In the genomic region with DNA sequence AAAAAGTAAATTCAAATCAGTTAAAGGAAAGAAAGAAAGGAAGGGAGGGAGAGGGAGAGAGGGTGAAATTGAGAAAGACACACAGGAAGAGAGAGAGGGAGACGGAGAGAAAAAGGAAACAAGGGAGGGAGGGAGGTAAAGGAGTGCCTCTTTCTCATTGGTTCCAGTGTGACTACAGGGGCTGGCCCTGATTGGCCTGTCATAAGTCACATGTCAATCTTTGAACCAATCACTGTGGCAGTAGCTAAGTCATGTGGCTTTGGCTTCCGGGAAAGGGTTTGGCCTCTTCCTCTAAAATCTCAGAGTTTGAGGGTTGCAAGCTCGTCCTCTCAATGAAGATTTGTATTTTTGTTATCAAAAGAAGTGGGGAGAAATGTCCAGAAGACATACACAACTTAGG, we compare ENCODE assay signal across 14 cellular contexts.
"Had no signal": no experiment of that assay in that cellular context is flagged by ENCODE, and none has a peak within 500 bp of the region (broad histone marks: within the 10 kb centered on the region; RNA-seq: fewer than 3 reads in every experiment).

No MANE protein-coding gene starts in this region.

- H3K36me3 ChIP-seq: cardiac muscle cell, heart right ventricle, stomach had no signal

- H3K4me1 Mint-ChIP-seq: naive thymus-derived CD8-positive, alpha-beta T cell had no signal

- H3K27ac ChIP-seq: cardiac muscle cell, heart right ventricle, skin epidermis, stomach had no signal

- H3K9me3 ChIP-seq: heart right ventricle, mucosa of descending colon, stomach had no signal

- DNase-seq: activated CD4-positive, alpha-beta T cell treated with anti-CD3 and anti-CD28 coated beads for 4 hours; activated naive CD4-positive, alpha-beta T cell treated with anti-CD3 and anti-CD28 coated beads for 36 hours; foreskin melanocyte; heart right ventricle; mucosa of descending colon; naive thymus-derived CD8-positive, alpha-beta T cell; posterior cingulate gyrus; stomach had no signal

- H3K27me3 ChIP-seq: cardiac muscle cell had no signal

- ATAC-seq: heart right ventricle; left lobe of liver; mucosa of descending colon; naive thymus-derived CD8-positive, alpha-beta T cell had no signal

- H3K27ac Mint-ChIP-seq: activated naive CD4-positive, alpha-beta T cell treated with anti-CD3 and anti-CD28 coated beads for 36 hours; naive thymus-derived CD8-positive, alpha-beta T cell had no signal

- H3K4me3 ChIP-seq: cardiac muscle cell, heart right ventricle, mucosa of descending colon, skin epidermis, stomach had no signal

- FAIRE-seq: endothelial cell of umbilical vein, islet of Langerhans, urothelium cell line had no signal

- H3K4me1 ChIP-seq: heart right ventricle, stomach had no signal

- H3K4me3 Mint-ChIP-seq: activated naive CD4-positive, alpha-beta T cell treated with anti-CD3 and anti-CD28 coated beads for 36 hours; naive thymus-derived CD8-positive, alpha-beta T cell had no signal
